ENCODE assay signal across 1 cellular context in the genomic region with DNA sequence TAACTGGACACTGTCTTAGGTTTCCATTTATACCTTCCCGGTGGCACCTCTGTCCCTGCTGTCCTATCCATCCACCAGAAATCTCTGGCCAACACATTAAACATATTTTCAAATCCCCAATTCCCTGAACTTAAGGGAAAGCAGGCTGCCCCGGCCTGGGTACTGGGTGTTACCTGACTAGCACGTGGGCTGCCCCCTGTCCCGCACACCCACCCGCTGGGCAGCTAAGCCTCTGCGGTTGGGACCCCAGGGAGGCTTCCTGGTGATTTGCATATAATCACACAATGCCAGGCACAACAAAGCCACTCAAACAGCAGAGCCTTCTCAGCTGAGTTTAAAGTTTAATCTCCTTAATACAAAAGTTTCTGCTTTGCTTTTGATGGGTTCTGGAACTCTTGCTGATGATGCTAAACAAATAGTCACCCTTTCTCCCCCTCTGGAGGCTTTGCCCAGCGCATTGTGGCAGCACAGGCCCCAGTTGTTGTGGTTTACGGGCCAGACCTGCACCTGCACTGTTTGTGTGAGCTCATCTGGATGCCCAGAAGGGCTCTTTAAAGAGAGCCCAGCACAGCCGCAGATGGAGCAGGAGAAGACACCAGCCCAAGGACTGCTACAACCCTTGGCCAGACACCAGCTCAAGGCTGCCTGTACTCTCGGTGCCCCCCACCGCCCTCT.
TF ChIP-seq lines count a peak whose summit lies in the region.

No MANE protein-coding gene starts in this region.

TF ChIP-seq in GM12878, 131 proteins besides CTCF, POLR2A, EP300 and RAD21:
- TF ChIP-seq ZNF207 (IDR thresholded peaks at IDR 0.05; ENCODE audit: borderline replicate concordance): no peak
- no peak for TF ChIP-seq SKIL (IDR thresholded peaks at IDR 0.05; ENCODE audit: low read depth, poor library complexity, severe bottlenecking)
- no peak for TF ChIP-seq ASH2L (IDR thresholded peaks at IDR 0.05; ENCODE audit: borderline replicate concordance, low read depth)
- no peak for TF ChIP-seq BRCA1 (IDR thresholded peaks at IDR 0.05; ENCODE audit: low read depth, low read length)
- TF ChIP-seq RUNX3 (IDR thresholded peaks at IDR 0.05; ENCODE audit: low read length): no peak
- TF ChIP-seq CHD4 (IDR thresholded peaks at IDR 0.05): no peak
- TF ChIP-seq TBL1XR1 (IDR thresholded peaks at IDR 0.05; ENCODE audit: low read depth, low read length): no peak
- no peak for TF ChIP-seq CBX3 (IDR thresholded peaks at IDR 0.05; ENCODE audit: borderline replicate concordance, low read depth)
- TF ChIP-seq TARDBP (IDR thresholded peaks at IDR 0.05; ENCODE audit: borderline replicate concordance): no peak
- TF ChIP-seq BCLAF1 (IDR thresholded peaks at IDR 0.05): no peak
- TF ChIP-seq EED (IDR thresholded peaks at IDR 0.05; ENCODE audit: low read depth): no peak
- no peak for TF ChIP-seq NRF1 (conservative IDR thresholded peaks at IDR 0.05; ENCODE audit: low read depth, low read length)
- TF ChIP-seq ZNF622 (IDR thresholded peaks at IDR 0.05): no peak
- TF ChIP-seq ZNF217 (IDR thresholded peaks at IDR 0.05): no peak
- TF ChIP-seq SUZ12 (IDR thresholded peaks at IDR 0.05; ENCODE audit: unreplicated experiment): no peak
- no peak for TF ChIP-seq CEBPB (IDR thresholded peaks at IDR 0.05; ENCODE audit: borderline replicate concordance in 1 of 2, low read depth in 2 of 2, low read length in 2 of 2)
